17 cellular contexts compared by ENCODE assay signal in genomic region chr3:42510325-42510724, GRCh38.
"Had no signal": no experiment of that assay in that cellular context is flagged by ENCODE, and none has a peak within 500 bp of the region (broad histone marks: within the 10 kb centered on the region; RNA-seq: fewer than 3 reads in every experiment).

No MANE protein-coding gene starts in this region.

- DNase-seq: activated CD4-positive, alpha-beta T cell treated with anti-CD3 and anti-CD28 coated beads, Interleukin-2, amount 50 U/mL, for 1 hour; activated CD4-positive, CD25-positive, alpha-beta regulatory T cell; activated naive CD4-positive, alpha-beta T cell treated with anti-CD3 and anti-CD28 coated beads, Interleukin-2, amount 50 U/mL, for 16 hours; activated T-cell treated with anti-CD3 and anti-CD28 coated beads for 4 hours; effector CD4-positive, alpha-beta T cell; foreskin melanocyte; head of caudate nucleus; islet precursor cell; nephron progenitor cell; stimulated activated CD4-positive, alpha-beta T cell treated with anti-CD3 and anti-CD28 coated beads, Interleukin-4, amount 100 ng/mL, for 1 hour; stimulated activated CD8-positive, alpha-beta memory T cell treated with anti-CD3 and anti-CD28 coated beads, Interleukin-4, amount 100 ng/mL, for 48 hours; T-helper 2 cell had no signal

- H3K4me3 Mint-ChIP-seq: nephron progenitor cell; stimulated activated naive CD8-positive, alpha-beta T cell treated with anti-CD3 and anti-CD28 coated beads, Interleukin-15, Interleukin-2, amounts not matched to agents 100 ng/mL and 50 ng/mL, for 24 hours had no signal

- H3K27me3 Mint-ChIP-seq: stimulated activated naive CD8-positive, alpha-beta T cell treated with anti-CD3 and anti-CD28 coated beads, Interleukin-15, Interleukin-2, amounts not matched to agents 100 ng/mL and 50 ng/mL, for 24 hours had no signal

- H3K9me3 Mint-ChIP-seq: nephron progenitor cell; stimulated activated naive CD8-positive, alpha-beta T cell treated with anti-CD3 and anti-CD28 coated beads, Interleukin-15, Interleukin-2, amounts not matched to agents 100 ng/mL and 50 ng/mL, for 24 hours had no signal

- H3K4me3 ChIP-seq: thoracic aorta had no signal

- FAIRE-seq: endothelial cell of umbilical vein, TTC549 had no signal

- ATAC-seq: SK-N-SH treated with all-trans-retinoic acid at 6 μM for 48 hours had no signal

- H3K36me3 ChIP-seq: thoracic aorta had no signal

- H3K9me3 ChIP-seq: thoracic aorta had no signal

- H3K27ac ChIP-seq: thoracic aorta had no signal

- H3K27ac Mint-ChIP-seq: nephron progenitor cell; stimulated activated naive CD8-positive, alpha-beta T cell treated with anti-CD3 and anti-CD28 coated beads, Interleukin-15, Interleukin-2, amounts not matched to agents 100 ng/mL and 50 ng/mL, for 24 hours had no signal
